ENCODE assay signal across 7 cellular contexts in genomic region chr17:3724373-3725077, GRCh38. TPM values are rescaled to one million over a fixed set of nuclear protein-coding genes. Genes with fewer than 3 reads are reported as not detected.
DNase-seq lines count a peak whose midpoint lies in the region; ATAC-seq and TF ChIP-seq lines count a peak whose summit lies in the region.

No MANE protein-coding gene starts in this region.

- ATAC-seq in foreskin keratinocyte, result no peak
- ATAC-seq in HG02763 (IDR thresholded peaks at IDR 0.05; ENCODE audit: unreplicated experiment), result no peak

- no peaks in the 10 kb centered on the region for H4K20me1 ChIP-seq in GM23248 (ENCODE audit: insufficient read depth)
- H4K20me1 ChIP-seq in smooth muscle cell (ENCODE audit: low read depth), result peaks cover 8% of the 10 kb centered on the region

- H2AFZ ChIP-seq in GM23248, result peak overlapping the region; percentile 88
- H2AFZ ChIP-seq in smooth muscle cell (ENCODE audit: low read depth), result peak overlapping the region; percentile 80

- H3K4me2 ChIP-seq in GM23248 (ENCODE audit: unreplicated experiment), result peak overlapping the region; percentile 96
- H3K4me2 ChIP-seq in smooth muscle cell, result peak overlapping the region; percentile 92

- H3K4me1 ChIP-seq in GM23248 (ENCODE audit: insufficient read depth) (peaks cover 22% of the 10 kb centered on the region), foreskin keratinocyte (no peaks in the 10 kb centered on the region), smooth muscle cell (ENCODE audit: low read depth) (peaks cover 22% of the 10 kb centered on the region)

- H3K4me3 ChIP-seq in GM23248, result peak overlapping the region; percentile 91
- peak overlapping the region; percentile 79 for H3K4me3 ChIP-seq in SK-N-MC
- H3K4me3 ChIP-seq in smooth muscle cell, result peak overlapping the region; percentile 80

- H3F3A ChIP-seq in GM23248 (ENCODE audit: insufficient read depth), result peaks cover 15% of the 10 kb centered on the region; the same call in 1 of the 2 replicates
- peaks cover 4% of the 10 kb centered on the region for H3F3A ChIP-seq in smooth muscle cell (ENCODE audit: low read depth)

- POLR2A ChIA-PET in GM10248 (lab: Yijun Ruan, JAX), result no interaction called here

- CTCF ChIA-PET in GM10248 (lab: Yijun Ruan, JAX), result interaction anchor here (1.2 to 4.0 kb wide), 7 partner anchors 8 to 103 kb away, joined by 3 to 29 read pairs (median 14); no protein-coding TSS in a partner anchor

- H3K27ac ChIP-seq in GM23248 (no peak overlapping the region), SK-N-MC (no peak overlapping the region), foreskin keratinocyte (peak overlapping the region; percentile 35), smooth muscle cell (ENCODE audit: low read depth) (no peak overlapping the region)

- TF ChIP-seq CTCF in foreskin keratinocyte (conservative IDR thresholded peaks at IDR 0.05) (no peak), smooth muscle cell (IDR thresholded peaks at IDR 0.05; ENCODE audit: borderline replicate concordance, insufficient read depth, poor library complexity, severe bottlenecking) (no peak), GM10248 (IDR thresholded peaks at IDR 0.05; ENCODE audit: control extremely low read depth, extremely low read depth, low read depth, missing control alignments) (no peak)

- no peaks in the 10 kb centered on the region for H3K27me3 ChIP-seq in GM23248 (replicated peaks; ENCODE audit: insufficient read depth)
- H3K27me3 ChIP-seq in foreskin keratinocyte, result no peaks in the 10 kb centered on the region
- H3K27me3 ChIP-seq in smooth muscle cell (ENCODE audit: low read depth), result no peaks in the 10 kb centered on the region

- H3K9ac ChIP-seq in GM23248 (peak overlapping the region; percentile 90), SK-N-MC (ENCODE audit: insufficient read length) (peak overlapping the region; percentile 81), smooth muscle cell (ENCODE audit: low read depth) (peak overlapping the region; percentile 88)

- 13 to 14% methylated on average over 23 to 27 of the region's 27 CpGs for WGBS in GM23248 (ENCODE audit: low coverage in 1 of 2, low lambda C conversion rate in 2 of 2, missing lambda C conversion rate in 2 of 2), 2 experiments
- WGBS in smooth muscle cell (ENCODE audit: low lambda C conversion rate), result 17% methylated on average over 27 of the region's 27 CpGs

- H3K9me3 ChIP-seq in GM23248 (ENCODE audit: low read depth), result no peaks in the 10 kb centered on the region
- H3K9me3 ChIP-seq in SK-N-MC (ENCODE audit: low read depth, low read length), result no peaks in the 10 kb centered on the region
- no peaks in the 10 kb centered on the region for H3K9me3 ChIP-seq in smooth muscle cell (replicated peaks; ENCODE audit: low read depth)

- no peaks in the 10 kb centered on the region for H3K9me2 ChIP-seq in GM23248 (ENCODE audit: insufficient read depth)

- DNase-seq in GM23248, result peak; percentile 27
- DNase-seq in SK-N-MC (ENCODE audit: low read depth, low spot score), result no peak
- no peak for DNase-seq in foreskin keratinocyte
- no peak for DNase-seq in smooth muscle cell (lab: John Stamatoyannopoulos, UW; ENCODE audit: unreplicated experiment)
- no peak for DNase-seq in putamen (ENCODE audit: low spot score)
- DNase-seq in GM10248 (ENCODE audit: extremely low spot score), result no peak

- peaks cover 59% of the 10 kb centered on the region for H3K79me2 ChIP-seq in GM23248 (ENCODE audit: insufficient read depth)
- H3K79me2 ChIP-seq in smooth muscle cell (ENCODE audit: low read depth), result peaks cover 26% of the 10 kb centered on the region

- H3K36me3 ChIP-seq in GM23248 (ENCODE audit: low read depth) (no peaks in the 10 kb centered on the region), SK-N-MC (ENCODE audit: insufficient read depth, low read length) (peaks cover 35% of the 10 kb centered on the region), smooth muscle cell (ENCODE audit: low read depth) (no peaks in the 10 kb centered on the region)

- in situ Hi-C loops in GM23248 (cut with MboI), result no loop called here

RNA-seq across cellular contexts. Expression of gene HASPIN, which starts 0.8 kb away (rescaled TPM):
- 1.9 and 3.0 TPM in 2 replicates for total RNA-seq in GM23248 (2014; rRNA removed; shearing (Covaris generic))
- 1.1 and 1.4 TPM in 2 replicates for polyA plus RNA-seq in GM23248 (2016; fragmentation: Nextera tagmentation; extraction: Ambion mirVana)
- total RNA-seq in foreskin keratinocyte, result 13.6 and 15.9 TPM in 2 replicates
- polyA plus RNA-seq in foreskin keratinocyte, result 2.8 and 4.1 TPM in 2 replicates
- 2.6 and 2.7 TPM in 2 replicates for total RNA-seq in smooth muscle cell
- 1.2 and 2.0 TPM in 2 replicates for polyA plus RNA-seq in smooth muscle cell

RNA-seq across cellular contexts. Expression of gene P2RX5, which starts 28.6 kb away (rescaled TPM):
- 2.5 and 4.0 TPM in 2 replicates for total RNA-seq in GM23248 (2014; rRNA removed; shearing (Covaris generic))
- polyA plus RNA-seq in GM23248 (2016; fragmentation: Nextera tagmentation; extraction: Ambion mirVana) (2.6 and 2.8 TPM in 2 replicates), foreskin keratinocyte (0.49 and 0.88 TPM in 2 replicates), smooth muscle cell (0.59 TPM in 1 of 2 replicates, not detected in the other)
- total RNA-seq in foreskin keratinocyte (0.14 and 0.82 TPM in 2 replicates), smooth muscle cell (0.72 TPM in 1 of 2 replicates, not detected in the other)

RNA-seq across cellular contexts. Expression of gene EMC6, which starts 55.9 kb away (rescaled TPM):
- total RNA-seq in GM23248 (2014; rRNA removed; shearing (Covaris generic)), result 28.6 and 38.4 TPM in 2 replicates
- polyA plus RNA-seq in GM23248 (2016; fragmentation: Nextera tagmentation; extraction: Ambion mirVana) (113 and 114 TPM in 2 replicates), foreskin keratinocyte (94.8 and 99.0 TPM in 2 replicates), smooth muscle cell (123 and 143 TPM in 2 replicates)
- total RNA-seq in foreskin keratinocyte (40.9 and 52.3 TPM in 2 replicates), smooth muscle cell (59.7 and 64.1 TPM in 2 replicates)

RNA-seq across cellular contexts. Expression of gene TAX1BP3, which starts 56.1 kb away (rescaled TPM):
- total RNA-seq in GM23248 (2014; rRNA removed; shearing (Covaris generic)), result 270 and 418 TPM in 2 replicates
- 331 and 350 TPM in 2 replicates for polyA plus RNA-seq in GM23248 (2016; fragmentation: Nextera tagmentation; extraction: Ambion mirVana)
- total RNA-seq in foreskin keratinocyte, result 203 and 220 TPM in 2 replicates
- polyA plus RNA-seq in foreskin keratinocyte, result 350 and 356 TPM in 2 replicates
- 115 and 127 TPM in 2 replicates for total RNA-seq in smooth muscle cell
- 248 and 295 TPM in 2 replicates for polyA plus RNA-seq in smooth muscle cell
